ENCODE assay signal across 11 cellular contexts in genomic region chr2:189407944-189408209, GRCh38. TPM values are rescaled to one million over a fixed set of nuclear protein-coding genes. Genes with fewer than 3 reads are reported as not detected.
DNase-seq lines count a peak whose midpoint lies in the region; FAIRE-seq and TF ChIP-seq lines count a peak whose summit lies in the region.
"Had no signal": no experiment of that assay in that cellular context is flagged by ENCODE, and none has a peak within 500 bp of the region (broad histone marks: within the 10 kb centered on the region; RNA-seq: fewer than 3 reads in every experiment).

No MANE protein-coding gene starts in this region.

- H3K79me2 ChIP-seq in keratinocyte (ENCODE audit: control insufficient read depth, insufficient read depth, low read length): no peaks in the 10 kb centered on the region

- H3K27ac ChIP-seq in keratinocyte (ENCODE audit: control insufficient read depth, insufficient read depth, low read length) (no peak overlapping the region), stomach smooth muscle (ENCODE audit: low read length) (peak overlapping the region; percentile 46)

- H3K4me1 ChIP-seq in keratinocyte (ENCODE audit: control insufficient read depth, extremely low read depth, insufficient read depth, low read length): peaks cover 14% of the 10 kb centered on the region
- H3K4me1 ChIP-seq in stomach smooth muscle (ENCODE audit: control insufficient read depth, insufficient read depth, low read length): peaks cover 5% of the 10 kb centered on the region

- no peaks in the 10 kb centered on the region for H3K9me3 ChIP-seq in keratinocyte (ENCODE audit: control insufficient read depth, low read depth, low read length)
- H3K9me3 ChIP-seq in stomach smooth muscle (ENCODE audit: control insufficient read depth in 2 of 2, low read length in 2 of 2): no peaks in the 10 kb centered on the region

- H3K9me1 ChIP-seq in keratinocyte (ENCODE audit: control insufficient read depth, extremely low read depth, insufficient read depth, low read length): no peaks in the 10 kb centered on the region

- H3K27me3 Mint-ChIP-seq in activated naive CD8-positive, alpha-beta T cell treated with anti-CD3 and anti-CD28 coated beads for 36 hours: no peaks in the 10 kb centered on the region
- H3K27me3 Mint-ChIP-seq: stimulated activated naive B cell treated with anti-CD40 and anti-IgM and Interleukin-4, amounts not matched to agents 10 μg/mL and 1 μg/mL and 100 μg/mL, for 72 hours had no signal

- H3K36me3 ChIP-seq in keratinocyte (ENCODE audit: control insufficient read depth in 2 of 2, extremely low read depth in 1 of 2, insufficient read depth in 2 of 2, low read length in 2 of 2): no peaks in the 10 kb centered on the region
- no peaks in the 10 kb centered on the region for H3K36me3 ChIP-seq in stomach smooth muscle (ENCODE audit: control insufficient read depth in 2 of 2, insufficient read depth in 2 of 2, low read length in 2 of 2)

- peak overlapping the region; percentile 68 for H3K27ac Mint-ChIP-seq in activated naive CD8-positive, alpha-beta T cell treated with anti-CD3 and anti-CD28 coated beads for 36 hours
- H3K27ac Mint-ChIP-seq: stimulated activated naive B cell treated with anti-CD40 and anti-IgM and Interleukin-4, amounts not matched to agents 10 μg/mL and 1 μg/mL and 100 μg/mL, for 72 hours; WTC11 had no signal

- H3K9ac ChIP-seq in keratinocyte (ENCODE audit: control insufficient read depth, extremely low read depth, insufficient read depth, low read length) (no peak overlapping the region), stomach smooth muscle (ENCODE audit: low read length in 2 of 2) (peak overlapping the region in 1 of 2 donors; percentile 47)

- H3K4me3 Mint-ChIP-seq in activated naive CD8-positive, alpha-beta T cell treated with anti-CD3 and anti-CD28 coated beads for 36 hours: no peak overlapping the region
- H3K4me3 Mint-ChIP-seq: stimulated activated naive B cell treated with anti-CD40 and anti-IgM and Interleukin-4, amounts not matched to agents 10 μg/mL and 1 μg/mL and 100 μg/mL, for 72 hours; WTC11 had no signal

- dilution Hi-C loops in keratinocyte (cut with MboI; ENCODE audit: extremely low pct_ligation_motif_present, low sequenced_read_pairs): no loop called here

- no peak for TF ChIP-seq CTCF in keratinocyte (optimal IDR thresholded peaks at IDR 0.05 in 1 of 3, IDR thresholded peaks at IDR 0.05 in 1 of 3, conservative IDR thresholded peaks at IDR 0.05 in 1 of 3; ENCODE audit: extremely low read depth in 1 of 3, insufficient read depth in 2 of 3, low read length in 3 of 3)

- peak overlapping the region; percentile 1 for H3K4me2 ChIP-seq in keratinocyte (ENCODE audit: control insufficient read depth, extremely low read depth, insufficient read depth, low read depth, low read length)

- H3K27me3 ChIP-seq in keratinocyte (ENCODE audit: control insufficient read depth, extremely low read depth, insufficient read depth, low read length) (no peaks in the 10 kb centered on the region), stomach smooth muscle (ENCODE audit: control insufficient read depth in 1 of 2, insufficient read depth in 2 of 2, low read length in 2 of 2) (no peaks in the 10 kb centered on the region)

- H3K4me3 ChIP-seq in keratinocyte (ENCODE audit: control insufficient read depth in 2 of 3, extremely low read depth in 1 of 3, insufficient read depth in 2 of 3, low read depth in 1 of 3, low read length in 3 of 3) (no peak overlapping the region), stomach smooth muscle (ENCODE audit: low read length in 2 of 2) (peak overlapping the region; percentile 23 to 54)

- no peaks in the 10 kb centered on the region for H4K20me1 ChIP-seq in keratinocyte (ENCODE audit: control insufficient read depth, extremely low read depth, insufficient read depth, low read length)

- DNase-seq in M059J (ENCODE audit: low read depth) (peak; percentile 22), keratinocyte (ENCODE audit: low read depth, low spot score) (no peak), NCI-H1694 (lab: John Stamatoyannopoulos, UW) (no peak), head of caudate nucleus (no peak), retina (no peak)
- no peak for DNase-seq in activated naive CD8-positive, alpha-beta T cell treated with anti-CD3 and anti-CD28 coated beads for 36 hours
- DNase-seq: DMS79 treated with DMSO at 0.1 percent for 48 hours; NCI-H1930; stimulated activated naive B cell treated with anti-CD40 and anti-IgM and Interleukin-4, amounts not matched to agents 10 μg/mL and 1 μg/mL and 100 μg/mL, for 72 hours had no signal

- peak overlapping the region; percentile 29 for H2AFZ ChIP-seq in keratinocyte (ENCODE audit: control insufficient read depth, low read length)

- intact Hi-C loops in head of caudate nucleus (cut with DNase I): no loop called here

- peaks cover 3% of the 10 kb centered on the region for H3K36me3 Mint-ChIP-seq in activated naive CD8-positive, alpha-beta T cell treated with anti-CD3 and anti-CD28 coated beads for 36 hours
- H3K36me3 Mint-ChIP-seq: stimulated activated naive B cell treated with anti-CD40 and anti-IgM and Interleukin-4, amounts not matched to agents 10 μg/mL and 1 μg/mL and 100 μg/mL, for 72 hours; WTC11 had no signal

- no peak for FAIRE-seq in keratinocyte (lab: Jason Lieb, UNC)

- H3K9me3 Mint-ChIP-seq in activated naive CD8-positive, alpha-beta T cell treated with anti-CD3 and anti-CD28 coated beads for 36 hours: no peaks in the 10 kb centered on the region
- H3K9me3 Mint-ChIP-seq: stimulated activated naive B cell treated with anti-CD40 and anti-IgM and Interleukin-4, amounts not matched to agents 10 μg/mL and 1 μg/mL and 100 μg/mL, for 72 hours; WTC11 had no signal

- H3K4me1 Mint-ChIP-seq in activated naive CD8-positive, alpha-beta T cell treated with anti-CD3 and anti-CD28 coated beads for 36 hours: peaks cover 38% of the 10 kb centered on the region
- H3K4me1 Mint-ChIP-seq: stimulated activated naive B cell treated with anti-CD40 and anti-IgM and Interleukin-4, amounts not matched to agents 10 μg/mL and 1 μg/mL and 100 μg/mL, for 72 hours had no signal

RNA-seq across cellular contexts. Expression of gene WDR75, which starts 33.4 kb away (rescaled TPM):
- total RNA-seq in M059J (2014; rRNA removed; shearing (Covaris generic)): 32.0 and 36.9 TPM in 2 replicates
- 100 to 1,000 TPM; 121 to 133 TPM for total RNA-seq in activated naive CD8-positive, alpha-beta T cell treated with anti-CD3 and anti-CD28 coated beads for 36 hours
- polyA plus RNA-seq in keratinocyte: 37.0 to 67.3 TPM (median 60.4 TPM) in 3 replicates
- polyA plus RNA-seq in keratinocyte (2011; ENCODE audit: low read depth): 43.6 TPM
- 19.1 and 41.5 TPM in 2 replicates for polyA plus RNA-seq in keratinocyte (2011; cell fraction: cytosol; rRNA removed)
- 64.9 and 91.2 TPM in 2 replicates for polyA plus RNA-seq in keratinocyte (2011; cell fraction: nucleus; rRNA removed)
- 26.1 and 29.0 TPM in 2 replicates for polyA plus RNA-seq in keratinocyte (2012; ENCODE audit: low replicate concordance)
- 41.1 to 66.3 TPM (median 56.1 TPM) in 3 replicates for polyA minus RNA-seq in keratinocyte
- 16.3 TPM for polyA minus RNA-seq in keratinocyte (2011; cell fraction: cytosol; rRNA and poly(A)+ RNA removed)
- polyA minus RNA-seq in keratinocyte (2011; cell fraction: nucleus; rRNA and poly(A)+ RNA removed): 62.7 and 77.6 TPM in 2 replicates

Comparison
In these comparisons a context has a peak if more than half of its experiments do, and no peak if none do; other contexts are left out.
1. H3K4me3 ChIP-seq: peak in stomach smooth muscle (2 of 2); none in keratinocyte (0 of 3).